ENCODE assay signal across 2 cellular contexts in the genomic region with DNA sequence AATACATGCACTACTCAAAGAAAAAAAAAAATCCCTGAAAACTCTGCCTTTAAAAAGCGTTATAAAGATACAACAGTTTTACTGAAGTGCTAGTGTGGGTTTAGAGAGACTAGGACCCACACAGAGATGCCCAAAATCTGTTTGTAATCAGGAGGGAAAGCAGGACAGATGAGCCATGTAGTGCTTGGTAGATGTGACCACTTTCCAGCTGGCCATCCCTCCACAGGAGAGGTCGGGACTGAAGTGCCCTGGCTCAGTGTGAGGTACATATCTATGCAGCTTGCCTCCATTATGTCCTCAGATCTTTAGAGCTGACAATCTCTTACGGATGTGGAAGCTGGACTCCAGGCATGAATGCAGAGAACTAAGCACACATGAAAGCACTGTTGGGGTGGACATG.
TF ChIP-seq lines count a peak whose summit lies in the region.

No MANE protein-coding gene starts in this region.

TF ChIP-seq in SK-N-SH treated with all-trans-retinoic acid at 6 μM for 48 hours, 23 proteins besides CTCF, POLR2A, EP300 and RAD21 (continued from another document):
- TF ChIP-seq TCF4 (CRISPR knock-in tag; IDR thresholded peaks at IDR 0.05; ENCODE audit: borderline replicate concordance) (no peak), ZNF8 (CRISPR knock-in tag; IDR thresholded peaks at IDR 0.05) (no peak), ISL1 (CRISPR knock-in tag; IDR thresholded peaks at IDR 0.05) (no peak), GLIS3 (CRISPR knock-in tag; IDR thresholded peaks at IDR 0.05) (no peak)
- TF ChIP-seq, protein P1, sequence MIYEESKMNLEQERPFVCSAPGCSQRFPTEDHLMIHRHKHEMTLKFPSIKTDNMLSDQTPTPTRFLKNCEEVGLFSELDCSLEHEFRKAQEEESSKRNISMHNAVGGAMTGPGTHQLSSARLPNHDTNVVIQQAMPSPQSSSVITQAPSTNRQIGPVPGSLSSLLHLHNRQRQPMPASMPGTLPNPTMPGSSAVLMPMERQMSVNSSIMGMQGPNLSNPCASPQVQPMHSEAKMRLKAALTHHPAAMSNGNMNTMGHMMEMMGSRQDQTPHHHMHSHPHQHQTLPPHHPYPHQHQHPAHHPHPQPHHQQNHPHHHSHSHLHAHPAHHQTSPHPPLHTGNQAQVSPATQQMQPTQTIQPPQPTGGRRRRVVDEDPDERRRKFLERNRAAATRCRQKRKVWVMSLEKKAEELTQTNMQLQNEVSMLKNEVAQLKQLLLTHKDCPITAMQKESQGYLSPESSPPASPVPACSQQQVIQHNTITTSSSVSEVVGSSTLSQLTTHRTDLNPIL (CRISPR knock-in tag; IDR thresholded peaks at IDR 0.05; ENCODE audit: low read depth), result no peak
- TF ChIP-seq, protein P2, sequence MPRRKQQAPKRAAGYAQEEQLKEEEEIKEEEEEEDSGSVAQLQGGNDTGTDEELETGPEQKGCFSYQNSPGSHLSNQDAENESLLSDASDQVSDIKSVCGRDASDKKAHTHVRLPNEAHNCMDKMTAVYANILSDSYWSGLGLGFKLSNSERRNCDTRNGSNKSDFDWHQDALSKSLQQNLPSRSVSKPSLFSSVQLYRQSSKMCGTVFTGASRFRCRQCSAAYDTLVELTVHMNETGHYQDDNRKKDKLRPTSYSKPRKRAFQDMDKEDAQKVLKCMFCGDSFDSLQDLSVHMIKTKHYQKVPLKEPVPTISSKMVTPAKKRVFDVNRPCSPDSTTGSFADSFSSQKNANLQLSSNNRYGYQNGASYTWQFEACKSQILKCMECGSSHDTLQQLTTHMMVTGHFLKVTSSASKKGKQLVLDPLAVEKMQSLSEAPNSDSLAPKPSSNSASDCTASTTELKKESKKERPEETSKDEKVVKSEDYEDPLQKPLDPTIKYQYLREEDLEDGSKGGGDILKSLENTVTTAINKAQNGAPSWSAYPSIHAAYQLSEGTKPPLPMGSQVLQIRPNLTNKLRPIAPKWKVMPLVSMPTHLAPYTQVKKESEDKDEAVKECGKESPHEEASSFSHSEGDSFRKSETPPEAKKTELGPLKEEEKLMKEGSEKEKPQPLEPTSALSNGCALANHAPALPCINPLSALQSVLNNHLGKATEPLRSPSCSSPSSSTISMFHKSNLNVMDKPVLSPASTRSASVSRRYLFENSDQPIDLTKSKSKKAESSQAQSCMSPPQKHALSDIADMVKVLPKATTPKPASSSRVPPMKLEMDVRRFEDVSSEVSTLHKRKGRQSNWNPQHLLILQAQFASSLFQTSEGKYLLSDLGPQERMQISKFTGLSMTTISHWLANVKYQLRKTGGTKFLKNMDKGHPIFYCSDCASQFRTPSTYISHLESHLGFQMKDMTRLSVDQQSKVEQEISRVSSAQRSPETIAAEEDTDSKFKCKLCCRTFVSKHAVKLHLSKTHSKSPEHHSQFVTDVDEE (CRISPR knock-in tag; IDR thresholded peaks at IDR 0.05), result no peak

TF ChIP-seq in SK-N-SH, 30 proteins besides CTCF, POLR2A, EP300 and RAD21 (continued from another document):
- TF ChIP-seq, protein P3, sequence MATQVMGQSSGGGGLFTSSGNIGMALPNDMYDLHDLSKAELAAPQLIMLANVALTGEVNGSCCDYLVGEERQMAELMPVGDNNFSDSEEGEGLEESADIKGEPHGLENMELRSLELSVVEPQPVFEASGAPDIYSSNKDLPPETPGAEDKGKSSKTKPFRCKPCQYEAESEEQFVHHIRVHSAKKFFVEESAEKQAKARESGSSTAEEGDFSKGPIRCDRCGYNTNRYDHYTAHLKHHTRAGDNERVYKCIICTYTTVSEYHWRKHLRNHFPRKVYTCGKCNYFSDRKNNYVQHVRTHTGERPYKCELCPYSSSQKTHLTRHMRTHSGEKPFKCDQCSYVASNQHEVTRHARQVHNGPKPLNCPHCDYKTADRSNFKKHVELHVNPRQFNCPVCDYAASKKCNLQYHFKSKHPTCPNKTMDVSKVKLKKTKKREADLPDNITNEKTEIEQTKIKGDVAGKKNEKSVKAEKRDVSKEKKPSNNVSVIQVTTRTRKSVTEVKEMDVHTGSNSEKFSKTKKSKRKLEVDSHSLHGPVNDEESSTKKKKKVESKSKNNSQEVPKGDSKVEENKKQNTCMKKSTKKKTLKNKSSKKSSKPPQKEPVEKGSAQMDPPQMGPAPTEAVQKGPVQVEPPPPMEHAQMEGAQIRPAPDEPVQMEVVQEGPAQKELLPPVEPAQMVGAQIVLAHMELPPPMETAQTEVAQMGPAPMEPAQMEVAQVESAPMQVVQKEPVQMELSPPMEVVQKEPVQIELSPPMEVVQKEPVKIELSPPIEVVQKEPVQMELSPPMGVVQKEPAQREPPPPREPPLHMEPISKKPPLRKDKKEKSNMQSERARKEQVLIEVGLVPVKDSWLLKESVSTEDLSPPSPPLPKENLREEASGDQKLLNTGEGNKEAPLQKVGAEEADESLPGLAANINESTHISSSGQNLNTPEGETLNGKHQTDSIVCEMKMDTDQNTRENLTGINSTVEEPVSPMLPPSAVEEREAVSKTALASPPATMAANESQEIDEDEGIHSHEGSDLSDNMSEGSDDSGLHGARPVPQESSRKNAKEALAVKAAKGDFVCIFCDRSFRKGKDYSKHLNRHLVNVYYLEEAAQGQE (IDR thresholded peaks at IDR 0.05; ENCODE audit: low read depth, low read length), result no peak
- no peak for TF ChIP-seq YY1 (IDR thresholded peaks at IDR 0.05; ENCODE audit: low read depth)
- TF ChIP-seq, protein P4, sequence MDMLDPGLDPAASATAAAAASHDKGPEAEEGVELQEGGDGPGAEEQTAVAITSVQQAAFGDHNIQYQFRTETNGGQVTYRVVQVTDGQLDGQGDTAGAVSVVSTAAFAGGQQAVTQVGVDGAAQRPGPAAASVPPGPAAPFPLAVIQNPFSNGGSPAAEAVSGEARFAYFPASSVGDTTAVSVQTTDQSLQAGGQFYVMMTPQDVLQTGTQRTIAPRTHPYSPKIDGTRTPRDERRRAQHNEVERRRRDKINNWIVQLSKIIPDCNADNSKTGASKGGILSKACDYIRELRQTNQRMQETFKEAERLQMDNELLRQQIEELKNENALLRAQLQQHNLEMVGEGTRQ (IDR thresholded peaks at IDR 0.05; ENCODE audit: borderline replicate concordance, low read depth, low read length), result no peak
- TF ChIP-seq GABPA (IDR thresholded peaks at IDR 0.05; ENCODE audit: low read depth), result no peak
- no peak for TF ChIP-seq EZH2phosphoT487 (IDR thresholded peaks at IDR 0.05; ENCODE audit: borderline replicate concordance, low read depth)
- no peak for TF ChIP-seq ELF1 (IDR thresholded peaks at IDR 0.05)
- no peak for TF ChIP-seq MXI1 (IDR thresholded peaks at IDR 0.05; ENCODE audit: low read depth, low read length)
TF ChIP-seq in SK-N-SH: peak in this region for 0.
